In genomic region chr22:37804886-37805857, GRCh38 we compare ENCODE assay signal across 1 cellular context.
TF ChIP-seq lines count a peak whose summit lies in the region.

No MANE protein-coding gene starts in this region.

TF ChIP-seq in IMR-90, 13 proteins besides CTCF, POLR2A, EP300 and RAD21:
- TF ChIP-seq MAZ (IDR thresholded peaks at IDR 0.05; ENCODE audit: borderline replicate concordance, low read depth, low read length) (peak; percentile 51; the same call in 1 of the 2 replicates), RCOR1 (IDR thresholded peaks at IDR 0.05; ENCODE audit: insufficient replicate concordance, low read length) (no peak)
